Comparison of ENCODE assay signal across 10 cellular contexts in the genomic region with DNA sequence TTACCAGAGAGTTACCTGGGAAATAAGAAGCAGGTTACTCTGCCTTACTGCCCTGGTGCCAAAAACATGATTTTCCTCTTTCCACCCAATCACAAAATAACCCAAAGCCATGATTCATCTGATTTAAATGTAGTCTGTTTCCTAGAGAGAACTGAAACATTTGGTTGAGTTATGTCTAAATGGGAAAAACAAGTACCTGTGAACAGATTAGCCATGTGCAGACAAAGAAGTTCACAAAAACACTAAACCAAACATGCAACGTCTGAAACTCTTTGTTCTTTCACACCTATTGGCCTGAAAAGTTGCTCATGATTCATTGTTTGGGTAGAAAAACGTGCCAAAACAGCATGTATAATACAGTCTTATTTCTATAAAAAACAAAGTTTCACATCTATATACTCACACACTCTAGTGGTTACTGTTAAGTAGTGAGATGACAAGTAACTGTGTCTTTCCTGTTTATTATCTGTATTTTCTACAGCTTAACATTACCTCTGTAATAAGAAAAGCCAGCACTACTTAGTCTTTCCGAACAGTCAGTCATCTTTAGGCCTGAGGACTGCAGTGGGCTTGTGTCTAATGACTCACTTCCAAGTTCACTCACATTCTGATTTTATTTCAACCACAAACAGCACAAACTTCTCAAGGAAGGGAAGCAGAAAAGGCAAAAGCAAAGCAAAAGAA. TPM values are rescaled to one million over a fixed set of nuclear protein-coding genes. Genes with fewer than 3 reads are reported as not detected.
DNase-seq lines count a peak whose midpoint lies in the region; ATAC-seq, FAIRE-seq and TF ChIP-seq lines count a peak whose summit lies in the region.
"Had no signal": no experiment of that assay in that cellular context is flagged by ENCODE, and none has a peak within 500 bp of the region (broad histone marks: within the 10 kb centered on the region; RNA-seq: fewer than 3 reads in every experiment).

No MANE protein-coding gene starts in this region.

- intact Hi-C loops in ascending aorta (cut with DNase I): no loop called here
- intact Hi-C loops in pancreas (cut with DNase I): no loop called here
- intact Hi-C loops in Caco-2 (cut with micrococcal nuclease; ENCODE audit: unreplicated experiment): no loop called here

- H3K4me3 ChIP-seq in ascending aorta (no peak overlapping the region), pancreas (no peak overlapping the region), Caco-2 (ENCODE audit: low read depth, low read length) (no peak overlapping the region), GM23338 (no peak overlapping the region)

- H3K4me1 Mint-ChIP-seq in Caco-2 (ENCODE audit: low read depth, unreplicated experiment) (peaks cover 16% of the 10 kb centered on the region), GM23338 (peaks cover 11% of the 10 kb centered on the region)

- H3K27me3 ChIP-seq in ascending aorta (no peaks in the 10 kb centered on the region), pancreas (no peaks in the 10 kb centered on the region), Caco-2 (replicated peaks; ENCODE audit: control insufficient read depth, insufficient read depth, low read length) (no peaks in the 10 kb centered on the region), GM23338 (ENCODE audit: insufficient read depth) (no peaks in the 10 kb centered on the region)

- POLR2A ChIA-PET in Caco-2 (lab: Charles Lee): no interaction called here

- no peak for DNase-seq in activated CD4-positive, CD25-positive, alpha-beta regulatory T cell (lab: John Stamatoyannopoulos, UW)
- no peak for DNase-seq in ascending aorta (ENCODE audit: low spot score in 2 of 2)
- no peak for DNase-seq in pancreas
- DNase-seq in COLO668 (lab: John Stamatoyannopoulos, UW; ENCODE audit: unreplicated experiment): no peak
- no peak for DNase-seq in Caco-2
- DNase-seq in GM23338 (ENCODE audit: low spot score): no peak

- H3K4me3 Mint-ChIP-seq in Caco-2 (ENCODE audit: unreplicated experiment): no peak overlapping the region
- H3K4me3 Mint-ChIP-seq in GM23338: no peak overlapping the region
- H3K4me3 Mint-ChIP-seq: T-helper 1 cell treated with Interleukin-12 subunit alpha and Interleukin-12 subunit beta and Interleukin-4 antibody, amounts not matched to agents 30 μg/mL and 1 μg/mL, for 36 hours had no signal

- no peaks in the 10 kb centered on the region; the same call in 1 of the 2 replicates for H4K20me1 ChIP-seq in GM23338 (replicated peaks; ENCODE audit: insufficient read depth)

- BruUV-seq in Caco-2 (replicated peaks; lab: Mats Ljungman, UMichigan): no TSS peak

- no peak overlapping the region for H3K27ac Mint-ChIP-seq in Caco-2 (ENCODE audit: unreplicated experiment)
- no peak overlapping the region for H3K27ac Mint-ChIP-seq in GM23338
- H3K27ac Mint-ChIP-seq: T-helper 1 cell treated with Interleukin-12 subunit alpha and Interleukin-12 subunit beta and Interleukin-4 antibody, amounts not matched to agents 30 μg/mL and 1 μg/mL, for 36 hours had no signal

- H2AFZ ChIP-seq in GM23338: no peak overlapping the region

- H3K9me2 ChIP-seq in GM23338 (ENCODE audit: insufficient read depth): no peaks in the 10 kb centered on the region

- H3K36me3 Mint-ChIP-seq in Caco-2 (ENCODE audit: insufficient read depth, unreplicated experiment): peaks cover 44% of the 10 kb centered on the region
- H3K36me3 Mint-ChIP-seq in GM23338 (ENCODE audit: low read depth): peaks cover 16% of the 10 kb centered on the region

- H3K9me3 ChIP-seq in ascending aorta: no peaks in the 10 kb centered on the region
- H3K9me3 ChIP-seq in pancreas: no peaks in the 10 kb centered on the region
- no peaks in the 10 kb centered on the region for H3K9me3 ChIP-seq in Caco-2

- peak overlapping the region; percentile 13 to 61 for H3K27ac ChIP-seq in ascending aorta
- peak overlapping the region; percentile 53 to 77 (median 60) for H3K27ac ChIP-seq in pancreas
- no peak overlapping the region for H3K27ac ChIP-seq in GM23338 (ENCODE audit: low read depth)

- 44 to 45% methylated on average over 3 of the region's 3 CpGs for whole genome bisulfite sequencing in pancreas, 2 donors

- peak; percentile 91 to 92 for ATAC-seq in activated CD4-positive, CD25-positive, alpha-beta regulatory T cell treated with anti-CD3 and anti-CD28 coated beads, Interleukin-2, amount 50 U/mL, for 24 hours
- ATAC-seq in HG03025 (IDR thresholded peaks at IDR 0.05; ENCODE audit: low FRiP score, unreplicated experiment): peak; percentile 67
- ATAC-seq in pancreas: peak; percentile 4 to 49 (median 36)
- no peak for ATAC-seq in GM23338

- H3K4me2 ChIP-seq in GM23338: no peak overlapping the region

- TF ChIP-seq CTCF in ascending aorta (IDR thresholded peaks at IDR 0.05): peak in 1 of 3 experiments; percentile 10
- no peak for TF ChIP-seq CTCF in pancreas (IDR thresholded peaks at IDR 0.05)
- no peak for TF ChIP-seq CTCF in Caco-2 (IDR thresholded peaks at IDR 0.05; ENCODE audit: insufficient read depth in 1 of 2, low read depth in 1 of 2, low read length in 1 of 2, severe bottlenecking in 1 of 2, unreplicated experiment in 1 of 2)
- TF ChIP-seq CTCF in GM23338 (conservative IDR thresholded peaks at IDR 0.05; ENCODE audit: low read depth in 2 of 2): no peak

- H3K27me3 Mint-ChIP-seq in Caco-2 (ENCODE audit: insufficient read depth, unreplicated experiment): no peaks in the 10 kb centered on the region
- no peaks in the 10 kb centered on the region for H3K27me3 Mint-ChIP-seq in GM23338 (ENCODE audit: insufficient read depth, low read depth, poor library complexity)

- no peak for FAIRE-seq in pancreas (lab: Jason Lieb, UNC)
- FAIRE-seq: A204.1 had no signal

- peaks cover 10 to 13% of the 10 kb centered on the region in 2 donors for H3K4me1 ChIP-seq in ascending aorta
- peaks cover 33 to 48% (median 44%) of the 10 kb centered on the region in 3 donors for H3K4me1 ChIP-seq in pancreas
- no peaks in the 10 kb centered on the region; the same call in 1 of the 2 replicates for H3K4me1 ChIP-seq in Caco-2
- H3K4me1 ChIP-seq in GM23338 (ENCODE audit: insufficient read depth): no peaks in the 10 kb centered on the region

- H3K79me2 ChIP-seq in GM23338 (replicated peaks; ENCODE audit: insufficient read depth): no peaks in the 10 kb centered on the region

- H3K36me3 ChIP-seq in ascending aorta (no peaks in the 10 kb centered on the region), pancreas (peaks cover 0 to 15% (median 0%) of the 10 kb centered on the region in 3 donors), Caco-2 (ENCODE audit: control insufficient read depth, insufficient read depth, low read length) (0 out of 2 replicates have a peak, but pooled peaks cover 1% of the 10 kb centered on the region), GM23338 (ENCODE audit: insufficient read depth) (no peaks in the 10 kb centered on the region)

- no peaks in the 10 kb centered on the region for H3K9me3 Mint-ChIP-seq in Caco-2 (ENCODE audit: unreplicated experiment)
- no peaks in the 10 kb centered on the region; the same call in 2 of the 3 replicates for H3K9me3 Mint-ChIP-seq in GM23338
- H3K9me3 Mint-ChIP-seq: T-helper 1 cell treated with Interleukin-12 subunit alpha and Interleukin-12 subunit beta and Interleukin-4 antibody, amounts not matched to agents 30 μg/mL and 1 μg/mL, for 36 hours had no signal

- 0 out of 2 replicates have a peak, but pooled peaks cover 3% of the 10 kb centered on the region for H3F3A ChIP-seq in GM23338 (replicated peaks; ENCODE audit: low read depth)

- CTCF ChIA-PET in Caco-2 (lab: Charles Lee): interaction anchor here (0.9 kb wide), 1 partner anchor 104 kb away, joined by 3 read pairs; no protein-coding TSS in a partner anchor

RNA-seq across cellular contexts. Expression of gene FAM174B, which starts 30.1 kb away (rescaled TPM):
- 5.2 TPM for total RNA-seq in ascending aorta
- total RNA-seq in pancreas: 100 to 1,000 TPM in 1 of 6 donors, 10 to 100 TPM in 5; 42.3 to 122 (median 73.6) TPM
- 10 to 100 TPM; 26.0 to 26.8 TPM for polyA plus RNA-seq in pancreas
- total RNA-seq in Caco-2 (2022): 79.4 and 87.5 TPM in 2 replicates
- 15.0 and 25.1 TPM in 2 replicates for total RNA-seq in GM23338 (2014; rRNA removed; shearing (Covaris generic))
- polyA plus RNA-seq in GM23338 (2016; fragmentation: Nextera tagmentation; extraction: Ambion mirVana): 21.5 and 21.8 TPM in 2 replicates
